ENCODE assay signal across 13 cellular contexts in the genomic region with DNA sequence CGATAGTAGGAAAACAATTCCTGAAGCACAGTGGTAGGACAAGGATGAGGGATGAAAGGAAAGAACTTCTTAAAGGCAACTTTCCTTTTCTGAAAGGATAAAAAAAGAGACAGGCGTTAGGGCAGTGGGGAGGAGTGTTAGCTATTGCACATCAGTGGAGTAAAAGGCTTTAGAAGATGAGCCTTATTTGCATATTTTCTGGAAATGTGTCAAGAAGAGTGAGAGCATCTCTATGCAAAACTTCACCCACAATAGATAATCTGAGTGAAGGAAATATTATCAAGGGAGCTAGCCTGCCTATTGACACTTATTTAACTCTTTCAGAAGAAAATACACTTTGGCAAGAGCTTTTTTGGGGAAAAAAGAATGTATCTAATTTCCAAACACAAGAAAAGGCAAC.
A peak's percentile ranks its signal among the peaks of the same experiment; 100 is the strongest.
DNase-seq lines count a peak whose midpoint lies in the region; ATAC-seq and TF ChIP-seq lines count a peak whose summit lies in the region.
"Had no signal": no experiment of that assay in that cellular context is flagged by ENCODE, and none has a peak within 500 bp of the region (broad histone marks: within the 10 kb centered on the region; RNA-seq: fewer than 3 reads in every experiment).

No MANE protein-coding gene starts in this region.

- peaks cover 0 to 1% (median 0%) of the 10 kb centered on the region in 11 donors for H3K9me3 Mint-ChIP-seq in naive thymus-derived CD4-positive, alpha-beta T cell
- no peaks in the 10 kb centered on the region for H3K9me3 Mint-ChIP-seq in osteocyte (ENCODE audit: unreplicated experiment)

- DNase-seq in T-helper 9 cell (no peak), cerebellar nuclear complex (lab: John Stamatoyannopoulos, UW) (no peak), osteocyte (ENCODE audit: extremely low spot score, unreplicated experiment) (no peak)
- no peak for DNase-seq in naive thymus-derived CD4-positive, alpha-beta T cell
- DNase-seq: activated CD8-positive, alpha-beta memory T cell treated with anti-CD3 and anti-CD28 coated beads, Interleukin-2, amount 50 U/mL, for 4 hours; NCI-H146; SJCRH30; thyroid gland had no signal

- CTCF ChIA-PET in naive thymus-derived CD4-positive, alpha-beta T cell (lab: Charles Lee): no interaction called here

- H3K4me3 ChIP-seq in naive thymus-derived CD4-positive, alpha-beta T cell (ENCODE audit: low read length): no peak overlapping the region
- H3K4me3 ChIP-seq: SJCRH30, thyroid gland had no signal

- no peaks in the 10 kb centered on the region for H3K27me3 ChIP-seq in naive thymus-derived CD4-positive, alpha-beta T cell (ENCODE audit: control insufficient read depth in 2 of 2, insufficient read depth in 2 of 2, low read length in 2 of 2)
- H3K27me3 ChIP-seq: SJCRH30, thyroid gland had no signal

- H3K27me3 Mint-ChIP-seq in naive thymus-derived CD4-positive, alpha-beta T cell: peaks cover 11 to 32% (median 15%) of the 10 kb centered on the region in 5 donors
- no peaks in the 10 kb centered on the region for H3K27me3 Mint-ChIP-seq in osteocyte (ENCODE audit: unreplicated experiment)

- H3K4me3 Mint-ChIP-seq in naive thymus-derived CD4-positive, alpha-beta T cell: no peak overlapping the region
- H3K4me3 Mint-ChIP-seq in osteocyte (ENCODE audit: unreplicated experiment): no peak overlapping the region

- H3K27ac Mint-ChIP-seq in naive thymus-derived CD4-positive, alpha-beta T cell: no peak overlapping the region
- no peak overlapping the region for H3K27ac Mint-ChIP-seq in osteocyte (ENCODE audit: unreplicated experiment)

- no peaks in the 10 kb centered on the region for H3K36me3 Mint-ChIP-seq in naive thymus-derived CD4-positive, alpha-beta T cell
- H3K36me3 Mint-ChIP-seq in osteocyte (ENCODE audit: unreplicated experiment): no peaks in the 10 kb centered on the region

- no peaks in the 10 kb centered on the region for H3K9me3 ChIP-seq in naive thymus-derived CD4-positive, alpha-beta T cell (ENCODE audit: control insufficient read depth in 2 of 3, low read length in 3 of 3)
- H3K9me3 ChIP-seq: SJCRH30, thyroid gland had no signal

- no peak for TF ChIP-seq CTCF in osteocyte (IDR thresholded peaks at IDR 0.05)

- H3K36me3 ChIP-seq in naive thymus-derived CD4-positive, alpha-beta T cell (ENCODE audit: control insufficient read depth in 2 of 3, insufficient read depth in 3 of 3, low read length in 3 of 3): no peaks in the 10 kb centered on the region
- H3K36me3 ChIP-seq: SJCRH30, thyroid gland had no signal

- H3K27ac ChIP-seq in naive thymus-derived CD4-positive, alpha-beta T cell (ENCODE audit: low read depth, low read length): no peak overlapping the region
- H3K27ac ChIP-seq: SJCRH30, thyroid gland had no signal

- H3K4me1 ChIP-seq in naive thymus-derived CD4-positive, alpha-beta T cell (ENCODE audit: control insufficient read depth in 2 of 2, insufficient read depth in 2 of 2, low read length in 2 of 2): no peaks in the 10 kb centered on the region
- H3K4me1 ChIP-seq: thyroid gland had no signal

- ATAC-seq in GM18519 (IDR thresholded peaks at IDR 0.05; ENCODE audit: low FRiP score, unreplicated experiment) (peak; percentile 93), GM21367 (IDR thresholded peaks at IDR 0.05; ENCODE audit: unreplicated experiment) (peak; percentile 91), HG02885 (IDR thresholded peaks at IDR 0.05; ENCODE audit: poor library complexity, unreplicated experiment) (peak; percentile 95), HG03520 (IDR thresholded peaks at IDR 0.05; ENCODE audit: unreplicated experiment) (peak; percentile 98)
- ATAC-seq in naive thymus-derived CD4-positive, alpha-beta T cell: no peak
- ATAC-seq: HepG2 had no signal

- intact Hi-C loops in naive thymus-derived CD4-positive, alpha-beta T cell (cut with micrococcal nuclease): no loop called here

- H3K4me1 Mint-ChIP-seq in naive thymus-derived CD4-positive, alpha-beta T cell: no peaks in the 10 kb centered on the region
- H3K4me1 Mint-ChIP-seq in osteocyte (ENCODE audit: unreplicated experiment): no peaks in the 10 kb centered on the region

- POLR2A ChIA-PET in naive thymus-derived CD4-positive, alpha-beta T cell (lab: Charles Lee): no interaction called here
